ENCODE assay signal across 8 cellular contexts in the genomic region with DNA sequence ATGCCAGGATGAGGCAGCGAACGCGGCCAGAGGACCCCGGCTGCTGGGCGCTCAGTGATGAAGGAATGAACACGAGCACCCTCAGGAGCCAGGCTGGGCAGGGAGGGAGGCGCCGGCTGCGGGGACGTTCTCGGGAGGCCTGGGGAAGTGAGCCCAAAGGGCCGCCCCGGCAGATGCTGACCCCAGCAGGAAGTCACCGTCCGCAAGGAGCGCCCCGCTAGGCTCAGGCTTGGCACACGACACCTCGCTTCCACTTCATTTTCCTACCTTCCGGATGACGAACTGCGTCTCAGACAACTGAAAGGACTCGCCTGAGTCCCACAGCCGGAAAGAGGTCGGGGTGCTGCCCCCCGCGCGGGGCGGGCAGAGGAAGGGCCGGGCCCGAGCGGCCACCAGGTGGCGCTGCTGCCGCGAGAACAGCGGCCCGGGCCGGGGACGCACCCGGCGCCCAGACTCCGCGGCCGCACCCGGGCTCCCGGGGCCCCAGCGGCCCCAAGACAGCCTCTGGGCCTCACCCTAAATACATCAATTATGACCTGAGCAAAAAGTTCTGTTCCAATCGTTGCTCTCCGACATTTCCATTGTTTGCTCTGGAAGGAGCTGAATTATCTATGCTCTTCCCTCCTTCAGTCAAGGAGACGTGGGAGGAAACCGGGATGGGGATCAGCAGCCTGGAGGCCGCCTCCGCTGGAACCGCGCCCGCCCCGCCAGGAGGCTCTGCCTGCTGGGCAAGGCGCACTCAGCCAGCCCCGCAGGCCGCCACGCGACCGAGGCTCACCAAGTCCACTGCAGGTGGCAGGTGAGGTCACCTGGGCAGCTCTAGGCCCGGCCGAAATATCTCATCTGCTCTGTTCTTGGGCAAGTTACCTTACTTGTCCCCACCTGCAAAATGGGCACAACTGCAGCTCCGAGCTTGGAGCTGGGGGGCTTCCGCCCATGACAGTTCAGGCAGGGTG.
A peak's percentile ranks its signal among the peaks of the same experiment; 100 is the strongest.
DNase-seq lines count a peak whose midpoint lies in the region; ATAC-seq and TF ChIP-seq lines count a peak whose summit lies in the region.

No MANE protein-coding gene starts in this region.

- H3K36me3 Mint-ChIP-seq in activated naive CD4-positive, alpha-beta T cell treated with anti-CD3 and anti-CD28 coated beads, Interleukin-2, amount 50 U/mL, for 72 hours = no peaks in the 10 kb centered on the region

- H3K9me3 ChIP-seq in Peyer's patch (peaks cover 0 to 5% (median under 1%) of the 10 kb centered on the region in 4 donors), heart right ventricle (peaks cover 0 to 7% (median 0%) of the 10 kb centered on the region in 11 donors), prostate gland (no peaks in the 10 kb centered on the region), upper lobe of right lung (no peaks in the 10 kb centered on the region)

- H3K27ac ChIP-seq in Peyer's patch (no peak overlapping the region), heart right ventricle (peak overlapping the region in 2 of 10 donors; percentile 22 to 40), prostate gland (no peak overlapping the region), upper lobe of right lung (no peak overlapping the region)

- ATAC-seq in activated naive CD4-positive, alpha-beta T cell treated with anti-CD3 and anti-CD28 coated beads, Interleukin-2, amount 50 U/mL, for 72 hours = peak; percentile 91 to 94
- ATAC-seq in heart right ventricle (peak; percentile 67 to 90 (median 80)), upper lobe of right lung (peak; percentile 77), HG03095 (IDR thresholded peaks at IDR 0.05; ENCODE audit: unreplicated experiment) (no peak)

- H3K9me3 Mint-ChIP-seq in activated naive CD4-positive, alpha-beta T cell treated with anti-CD3 and anti-CD28 coated beads, Interleukin-2, amount 50 U/mL, for 72 hours = no peaks in the 10 kb centered on the region

- TF ChIP-seq CTCF in Peyer's patch (IDR thresholded peaks at IDR 0.05) (peak; percentile 56 to 78 (median 73)), heart right ventricle (IDR thresholded peaks at IDR 0.05) (peak; percentile 87 to 100 (median 94)), prostate gland (IDR thresholded peaks at IDR 0.05) (peak; percentile 88 to 97 (median 90)), upper lobe of right lung (IDR thresholded peaks at IDR 0.05) (peak; percentile 83)

- no peak overlapping the region for H3K27ac Mint-ChIP-seq in activated naive CD4-positive, alpha-beta T cell treated with anti-CD3 and anti-CD28 coated beads, Interleukin-2, amount 50 U/mL, for 72 hours

- H3K4me3 ChIP-seq in Peyer's patch (peak overlapping the region in 3 of 4 donors; percentile 27 to 40 (median 38)), heart right ventricle (peak overlapping the region in 9 of 10 donors; percentile 15 to 55 (median 39)), prostate gland (peak overlapping the region in 1 of 2 donors; percentile 9), upper lobe of right lung (peak overlapping the region; percentile 25)

- H3K36me3 ChIP-seq in Peyer's patch = no peaks in the 10 kb centered on the region
- peaks cover 0 to 4% (median 0%) of the 10 kb centered on the region in 9 donors for H3K36me3 ChIP-seq in heart right ventricle
- H3K36me3 ChIP-seq in prostate gland = no peaks in the 10 kb centered on the region
- no peaks in the 10 kb centered on the region for H3K36me3 ChIP-seq in upper lobe of right lung

- TF ChIP-seq POLR2A in Peyer's patch (IDR thresholded peaks at IDR 0.05) (no peak), prostate gland (IDR thresholded peaks at IDR 0.05) (no peak)

- intact Hi-C loops in heart right ventricle (cut with DNase I) (loop anchor here (1.0 to 10.0 kb wide), 8 partner anchors 175 to 328 kb away; partner anchors contain the start of gene ADAMTS2 (in 6 of the 10)), prostate gland (cut with DNase I) (loop anchor here (2.0 to 5.0 kb wide), 2 partner anchors 180 to 328 kb away; partner anchors contain the start of gene ADAMTS2), upper lobe of right lung (cut with DNase I) (loop anchor here (10.0 kb wide), 1 partner anchor 328 kb away; no protein-coding TSS in a partner anchor)

- peaks cover 0 to 11% (median 0%) of the 10 kb centered on the region in 4 donors for H3K4me1 ChIP-seq in Peyer's patch
- H3K4me1 ChIP-seq in heart right ventricle = peaks cover 0 to 12% (median 7%) of the 10 kb centered on the region in 9 donors
- no peaks in the 10 kb centered on the region for H3K4me1 ChIP-seq in prostate gland (replicated peaks)
- H3K4me1 ChIP-seq in upper lobe of right lung = peaks cover 9% of the 10 kb centered on the region

- peak; percentile 26 for DNase-seq in COLO668 (lab: John Stamatoyannopoulos, UW; ENCODE audit: unreplicated experiment)
- peak; percentile 37 for DNase-seq in HCEC 1CT
- DNase-seq in Peyer's patch = peak in 2 of 3 donors; percentile 59 to 64
- peak; percentile 80 to 81 for DNase-seq in activated naive CD4-positive, alpha-beta T cell treated with anti-CD3 and anti-CD28 coated beads, Interleukin-2, amount 50 U/mL, for 72 hours (ENCODE audit: low spot score in 2 of 2)
- peak; percentile 39 to 54 for DNase-seq in heart right ventricle
- no peak for DNase-seq in prostate gland (ENCODE audit: low spot score)
- DNase-seq in upper lobe of right lung = peak; percentile 75

- 17 to 21% methylated on average over 67 of the region's 67 CpGs for WGBS in heart right ventricle, 2 donors
- 19% methylated on average over 67 of the region's 67 CpGs for WGBS in prostate gland

- H3K27me3 ChIP-seq in Peyer's patch (no peaks in the 10 kb centered on the region), heart right ventricle (peaks cover 0 to 22% (median 15%) of the 10 kb centered on the region in 7 donors), prostate gland (replicated peaks; ENCODE audit: insufficient read depth) (no peaks in the 10 kb centered on the region), upper lobe of right lung (peaks cover 10% of the 10 kb centered on the region)
